In genomic region chr7:4169505-4169904, GRCh38 we compare ENCODE assay signal across 20 cellular contexts.
DNase-seq lines count a peak whose midpoint lies in the region; ATAC-seq and TF ChIP-seq lines count a peak whose summit lies in the region.
"Had no signal": no experiment of that assay in that cellular context is flagged by ENCODE, and none has a peak within 500 bp of the region (broad histone marks: within the 10 kb centered on the region; RNA-seq: fewer than 3 reads in every experiment).

No MANE protein-coding gene starts in this region.

- H3K27ac ChIP-seq in right atrium auricular region (no peak overlapping the region), SJCRH30 (no peak overlapping the region), left lung (no peak overlapping the region), A673 (ENCODE audit: low read depth, low read length, poor library complexity, severe bottlenecking) (no peak overlapping the region), thyroid gland (no peak overlapping the region)
- H3K27ac ChIP-seq: brain microvascular endothelial cell, psoas muscle had no signal

- H3K36me3 ChIP-seq in right atrium auricular region = no peaks in the 10 kb centered on the region
- H3K36me3 ChIP-seq in SJCRH30 = no peaks in the 10 kb centered on the region
- no peaks in the 10 kb centered on the region for H3K36me3 ChIP-seq in left lung
- no peaks in the 10 kb centered on the region for H3K36me3 ChIP-seq in A673 (ENCODE audit: insufficient read depth, low read length, poor library complexity, severe bottlenecking)
- H3K36me3 ChIP-seq in thyroid gland = no peaks in the 10 kb centered on the region
- H3K36me3 ChIP-seq: brain microvascular endothelial cell had no signal

- H3K4me3 ChIP-seq in right atrium auricular region = no peak overlapping the region
- no peak overlapping the region for H3K4me3 ChIP-seq in SJCRH30
- H3K4me3 ChIP-seq in left lung = no peak overlapping the region
- H3K4me3 ChIP-seq in A673 (ENCODE audit: low read depth, low read length, poor library complexity, severe bottlenecking) = no peak overlapping the region
- H3K4me3 ChIP-seq in thyroid gland (replicated peaks in 1 of 3) = no peak overlapping the region
- H3K4me3 ChIP-seq: psoas muscle had no signal

- WGBS in thyroid gland, 2 donors = 68 to 73% methylated on average over 9 to 10 of the region's 10 CpGs

- no TSS peak for BruUV-seq in A673 (replicated peaks; lab: Mats Ljungman, UMichigan)

- POLR2A ChIA-PET in A673 (lab: Charles Lee; ENCODE audit: low non-redundant PET) = no interaction called here

- CTCF ChIA-PET in A673 (lab: Charles Lee) = no interaction called here

- no peaks in the 10 kb centered on the region for H3K9me3 ChIP-seq in right atrium auricular region
- no peaks in the 10 kb centered on the region for H3K9me3 ChIP-seq in SJCRH30 (replicated peaks)
- H3K9me3 ChIP-seq in left lung = no peaks in the 10 kb centered on the region
- H3K9me3 ChIP-seq in A673 (ENCODE audit: low read depth, low read length, poor library complexity, severe bottlenecking) = no peaks in the 10 kb centered on the region
- H3K9me3 ChIP-seq in thyroid gland = no peaks in the 10 kb centered on the region
- H3K9me3 ChIP-seq: psoas muscle had no signal

- ATAC-seq in left ventricle myocardium superior (no peak), left lung (peak; percentile 69)
- ATAC-seq: activated T-helper 17 cell treated with anti-CD3 and anti-CD28 coated beads, Interleukin-2, amount 50 U/mL, for 72 hours; psoas muscle had no signal

- H3K27me3 ChIP-seq in right atrium auricular region = no peaks in the 10 kb centered on the region
- H3K27me3 ChIP-seq in SJCRH30 = no peaks in the 10 kb centered on the region
- H3K27me3 ChIP-seq in left lung = no peaks in the 10 kb centered on the region
- H3K27me3 ChIP-seq in A673 (replicated peaks; ENCODE audit: insufficient read depth, low read depth, low read length, poor library complexity) = no peaks in the 10 kb centered on the region
- no peaks in the 10 kb centered on the region for H3K27me3 ChIP-seq in thyroid gland
- H3K27me3 ChIP-seq: brain microvascular endothelial cell had no signal

- intact Hi-C loops in left ventricle myocardium superior (cut with micrococcal nuclease) = no loop called here
- intact Hi-C loops in left lung (cut with DNase I) = no loop called here
- intact Hi-C loops in A673 (cut with micrococcal nuclease; ENCODE audit: unreplicated experiment) = no loop called here
- intact Hi-C loops in thyroid gland (cut with DNase I) = no loop called here

- DNase-seq in left ventricle myocardium superior (peak; percentile 15), right atrium auricular region (ENCODE audit: low spot score) (no peak), SJCRH30 (peak; percentile 48 to 60), left lung (peak in 1 of 2 donors; percentile 24), A673 (ENCODE audit: low spot score) (no peak), COR-L47 (lab: John Stamatoyannopoulos, UW) (no peak), Ammon's horn (ENCODE audit: low spot score) (no peak), thyroid gland (no peak)
- DNase-seq: activated CD4-positive, alpha-beta T cell treated with anti-CD3 and anti-CD28 coated beads for 4 hours; brain microvascular endothelial cell; CD4-positive, CD25-positive, alpha-beta regulatory T cell; cortex of kidney; DND-41; hippocampal formation; islet precursor cell; Kasumi-1; NCI-H82; substantia nigra had no signal

- H3K4me1 ChIP-seq in right atrium auricular region = no peaks in the 10 kb centered on the region
- no peaks in the 10 kb centered on the region; the same call in 1 of the 2 replicates for H3K4me1 ChIP-seq in SJCRH30
- no peaks in the 10 kb centered on the region for H3K4me1 ChIP-seq in left lung
- no peaks in the 10 kb centered on the region for H3K4me1 ChIP-seq in A673 (ENCODE audit: insufficient read depth, low read length, poor library complexity, severe bottlenecking)
- H3K4me1 ChIP-seq in thyroid gland = no peaks in the 10 kb centered on the region
- H3K4me1 ChIP-seq: psoas muscle had no signal

- no peak for TF ChIP-seq POLR2A in thyroid gland (IDR thresholded peaks at IDR 0.05)

- no peak for TF ChIP-seq CTCF in right atrium auricular region (IDR thresholded peaks at IDR 0.05)
- no peak for TF ChIP-seq CTCF in left lung (IDR thresholded peaks at IDR 0.05)
- no peak for TF ChIP-seq CTCF in A673 (conservative IDR thresholded peaks at IDR 0.05; ENCODE audit: low read depth, low read length)
- no peak for TF ChIP-seq CTCF in thyroid gland (IDR thresholded peaks at IDR 0.05)

Comparison
In these comparisons a context has a peak if more than half of its experiments do, and no peak if none do; other contexts are left out.
1. DNase-seq: peak in left ventricle myocardium superior (single experiment) and SJCRH30 (2 of 2); none in right atrium auricular region (single experiment), A673 (single experiment), COR-L47 (single experiment), Ammon's horn (single experiment) and thyroid gland (0 of 2).